Comparison of ENCODE assay signal across 24 cellular contexts in genomic region chr1:97499667-97500066, GRCh38.
"Had no signal": no experiment of that assay in that cellular context is flagged by ENCODE, and none has a peak within 500 bp of the region (broad histone marks: within the 10 kb centered on the region; RNA-seq: fewer than 3 reads in every experiment).

No MANE protein-coding gene starts in this region.

- H3K4me3 ChIP-seq: breast epithelium, colonic mucosa, left lung, smooth muscle cell, tibial nerve had no signal

- H3K4me1 ChIP-seq: breast epithelium, colonic mucosa, left lung had no signal

- DNase-seq: activated B cell treated with CpG ODN at 0.5 μM for 24 hours; activated CD4-positive, alpha-beta T cell treated with anti-CD3 and anti-CD28 coated beads, Interleukin-2, amount 50 U/mL, for 1 hour; activated CD8-positive, alpha-beta T cell treated with anti-CD3 and anti-CD28 coated beads for 36 hours; activated gamma-delta T cell treated with Interleukin-2 at 50 U/mL for 16 hours; activated naive CD4-positive, alpha-beta T cell treated with anti-CD3 and anti-CD28 coated beads, Interleukin-2, amount 50 U/mL, for 16 hours; activated T-cell treated with anti-CD3 and anti-CD28 coated beads, Interleukin-2, amount 50 U/mL, for 4 hours; colonic mucosa; effector CD8-positive, alpha-beta T cell; foreskin fibroblast; head of caudate nucleus; hypothalamus; immature natural killer cell; kidney glomerular epithelial cell; left lung; stimulated activated CD4-positive, alpha-beta T cell treated with anti-CD3 and anti-CD28 coated beads, Interleukin-15, amount 100 ng/mL, for 24 hours; stimulated activated CD4-positive, alpha-beta T cell treated with anti-CD3 and anti-CD28 coated beads, Interleukin-2, amount 100 ng/mL, for 24 hours; stimulated activated naive CD4-positive, alpha-beta T cell; T-cell had no signal

- ATAC-seq: activated CD8-positive, alpha-beta T cell treated with anti-CD3 and anti-CD28 coated beads for 36 hours; activated T-cell treated with anti-CD3 and anti-CD28 coated beads, Interleukin-2, amount 50 U/mL, for 4 hours; activated T-helper 17 cell treated with anti-CD3 and anti-CD28 coated beads, Interleukin-2, amount 50 U/mL, for 72 hours; left lung; sciatic nerve; T-cell had no signal

- H3K27ac ChIP-seq: breast epithelium, colonic mucosa, left lung, neutrophil had no signal

- H3K27me3 ChIP-seq: breast epithelium, colonic mucosa, left lung, neutrophil, tibial nerve had no signal

- H3K36me3 ChIP-seq: breast epithelium, colonic mucosa, left lung, neutrophil, tibial nerve had no signal

- H3K9me3 ChIP-seq: breast epithelium, colonic mucosa, left lung, neutrophil, tibial nerve had no signal
